12 cellular contexts compared by ENCODE assay signal in the genomic region with DNA sequence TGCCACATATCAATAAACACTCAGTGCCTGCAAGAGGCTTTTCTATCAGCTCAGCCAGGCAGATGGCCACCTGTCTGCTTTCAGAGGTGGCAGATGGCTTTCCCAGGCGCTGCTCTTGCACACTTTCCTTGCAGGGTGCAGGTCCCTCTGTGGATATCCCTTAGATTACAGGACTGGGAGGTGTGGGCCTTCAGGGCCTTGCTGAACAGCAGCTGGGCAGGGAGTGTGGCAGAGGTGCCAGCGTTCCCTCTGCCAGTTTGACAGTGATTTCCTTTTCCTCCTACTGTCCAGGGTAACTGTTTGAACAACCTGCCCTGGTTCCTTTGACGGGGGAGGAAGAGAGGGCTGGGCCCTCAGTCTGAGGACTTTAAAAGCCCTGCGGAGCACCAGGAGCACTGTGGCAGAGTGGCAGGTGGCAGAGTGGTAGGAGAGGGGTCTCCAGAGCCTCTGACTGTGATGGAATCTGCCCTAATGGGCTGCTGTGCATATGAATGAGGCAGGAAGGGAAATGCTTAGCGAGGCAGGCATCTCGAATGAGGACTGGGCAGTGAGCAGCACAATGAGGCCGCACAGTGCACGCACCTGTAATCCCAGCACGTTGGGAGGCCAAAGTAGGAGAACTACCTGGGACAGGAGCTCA. TPM values are rescaled to one million over a fixed set of nuclear protein-coding genes. Genes with fewer than 3 reads are reported as not detected.
DNase-seq lines count a peak whose midpoint lies in the region; TF ChIP-seq lines count a peak whose summit lies in the region.
"Had no signal": no experiment of that assay in that cellular context is flagged by ENCODE, and none has a peak within 500 bp of the region (broad histone marks: within the 10 kb centered on the region; RNA-seq: fewer than 3 reads in every experiment).

No MANE protein-coding gene starts in this region.

- H4K91ac ChIP-seq in H9 (ENCODE audit: insufficient read length, low read depth, low read length) (peak overlapping the region; percentile 37), neuronal stem cell (ENCODE audit: low read depth, low read length, poor library complexity) (no peak overlapping the region)

- H3K56ac ChIP-seq in H9 (ENCODE audit: insufficient read length, low read depth, low read length): no peak overlapping the region

- H2AFZ ChIP-seq in H9 (ENCODE audit: low read length) (no peak overlapping the region), neuronal stem cell (ENCODE audit: low read length) (no peak overlapping the region), MM.1S (ENCODE audit: low read length) (no peak overlapping the region)

- H3K4me3 ChIP-seq in ectodermal cell (ENCODE audit: insufficient read depth, low read depth, low read length) (no peak overlapping the region), neuronal stem cell (ENCODE audit: low read length in 2 of 2) (no peak overlapping the region), MM.1S (ENCODE audit: low read length) (no peak overlapping the region)
- H3K4me3 ChIP-seq: SJSA1 had no signal

- H3K18ac ChIP-seq in H9 (ENCODE audit: insufficient read length, low read depth, low read length): no peak overlapping the region
- H3K18ac ChIP-seq in neuronal stem cell (ENCODE audit: low read length): peak overlapping the region; percentile 2

- H3K4me1 Mint-ChIP-seq in H9 (peaks cover 62 to 64% of the 10 kb centered on the region in 2 experiments), Calu3 (ENCODE audit: low read depth, unreplicated experiment) (no peaks in the 10 kb centered on the region)
- H3K4me1 Mint-ChIP-seq in activated CD4-positive, alpha-beta memory T cell treated with anti-CD3 and anti-CD28 coated beads for 36 hours (ENCODE audit: low read depth): peaks cover 14% of the 10 kb centered on the region

- H3K36me3 Mint-ChIP-seq in H9 (ENCODE audit: insufficient read depth in 1 of 3, low read depth in 3 of 3): no peaks in the 10 kb centered on the region
- no peaks in the 10 kb centered on the region for H3K36me3 Mint-ChIP-seq in Calu3 (ENCODE audit: insufficient read depth, unreplicated experiment)
- no peaks in the 10 kb centered on the region for H3K36me3 Mint-ChIP-seq in activated CD4-positive, alpha-beta memory T cell treated with anti-CD3 and anti-CD28 coated beads for 36 hours

- no peaks in the 10 kb centered on the region; the same call in 1 of the 2 replicates for H3F3A ChIP-seq in MM.1S (ENCODE audit: insufficient read depth, low read length)

- H3K9me3 ChIP-seq in H9 (ENCODE audit: control insufficient read depth, low read depth, low read length) (no peaks in the 10 kb centered on the region), ectodermal cell (ENCODE audit: control insufficient read depth, low read length) (no peaks in the 10 kb centered on the region), neuronal stem cell (replicated peaks in 1 of 2; ENCODE audit: control insufficient read depth in 2 of 2, insufficient read depth in 1 of 2, low read depth in 1 of 2, low read length in 2 of 2) (no peaks in the 10 kb centered on the region), MM.1S (replicated peaks; ENCODE audit: insufficient read depth, low read length) (no peaks in the 10 kb centered on the region)
- H3K9me3 ChIP-seq: SJSA1 had no signal

- no peak overlapping the region for H2BK20ac ChIP-seq in H9 (ENCODE audit: low read depth, low read length, poor library complexity, severe bottlenecking)

- no peak overlapping the region for H3K23ac ChIP-seq in H9 (ENCODE audit: insufficient read length, low read depth, low read length)
- H3K23ac ChIP-seq in neuronal stem cell (ENCODE audit: low read depth, low read length, poor library complexity): no peak overlapping the region

- no peak overlapping the region for H2BK15ac ChIP-seq in H9 (ENCODE audit: low read depth, low read length)
- no peak overlapping the region for H2BK15ac ChIP-seq in neuronal stem cell (ENCODE audit: low read length)

- H3K9me3 Mint-ChIP-seq in H9 (no peaks in the 10 kb centered on the region), Calu3 (ENCODE audit: low read depth, unreplicated experiment) (no peaks in the 10 kb centered on the region)
- no peaks in the 10 kb centered on the region for H3K9me3 Mint-ChIP-seq in activated CD4-positive, alpha-beta memory T cell treated with anti-CD3 and anti-CD28 coated beads for 36 hours

- no TSS peak for BruUV-seq in Calu3 (replicated peaks; lab: Mats Ljungman, UMichigan)

- WGBS in H9 (ENCODE audit: extremely low coverage, insufficient read length, low lambda C conversion rate): no CpG with 5 or more reads among the region's 9 CpGs
- WGBS in ectodermal cell, 2 experiments: 38 to 39% methylated on average over 9 of the region's 9 CpGs
- no CpG with 5 or more reads among the region's 9 CpGs for WGBS in neuronal stem cell (ENCODE audit: extremely low coverage in 2 of 2, insufficient read length in 2 of 2, insufficient replicate concordance in 1 of 2), 2 donors

- no peaks in the 10 kb centered on the region for H3K9me2 ChIP-seq in MM.1S (replicated peaks; ENCODE audit: insufficient read depth, low read length)

- no peak overlapping the region for H2BK120ac ChIP-seq in H9 (ENCODE audit: low read depth, low read length, poor library complexity, severe bottlenecking)
- no peak overlapping the region for H2BK120ac ChIP-seq in neuronal stem cell (ENCODE audit: low read depth, low read length)

- H3K4me1 ChIP-seq in H9 (ENCODE audit: insufficient read depth, low read length) (peaks cover 33% of the 10 kb centered on the region), ectodermal cell (ENCODE audit: control insufficient read depth, insufficient read depth, low read length) (peaks cover 15% of the 10 kb centered on the region), neuronal stem cell (ENCODE audit: control insufficient read depth in 2 of 2, insufficient read depth in 1 of 2, low read depth in 1 of 2, low read length in 2 of 2) (peaks cover 3 to 16% of the 10 kb centered on the region in 2 donors), MM.1S (ENCODE audit: low read length) (peaks cover 7% of the 10 kb centered on the region; the same call in 1 of the 2 replicates)

- H3T11ph ChIP-seq in H9 (ENCODE audit: low read length): no peak overlapping the region

- H3K23me2 ChIP-seq in H9 (ENCODE audit: insufficient read length, low read depth, low read length, poor library complexity, severe bottlenecking): no peaks in the 10 kb centered on the region

- H4K5ac ChIP-seq in H9 (ENCODE audit: insufficient read length, low read depth, low read length): no peak overlapping the region

- POLR2A ChIA-PET in activated CD4-positive, alpha-beta memory T cell treated with anti-CD3 and anti-CD28 coated beads for 36 hours (lab: Charles Lee): no interaction called here

- CTCF ChIA-PET in Calu3 (lab: Charles Lee): no interaction called here
- CTCF ChIA-PET in activated CD4-positive, alpha-beta memory T cell treated with anti-CD3 and anti-CD28 coated beads for 36 hours (lab: Charles Lee): no interaction called here

- peak overlapping the region; percentile 18 for H3K4me2 ChIP-seq in H9 (ENCODE audit: insufficient read depth, insufficient read length, low read length)
- no peak overlapping the region for H3K4me2 ChIP-seq in neuronal stem cell (ENCODE audit: insufficient read depth, low read length, poor library complexity, severe bottlenecking)
- no peak overlapping the region for H3K4me2 ChIP-seq in MM.1S (ENCODE audit: low read depth, low read length)

- H3K27ac ChIP-seq in H9 (ENCODE audit: insufficient read length, low read depth, low read length) (peak overlapping the region; percentile 62), ectodermal cell (ENCODE audit: insufficient read depth, low read depth, low read length, poor library complexity, severe bottlenecking) (peak overlapping the region; percentile 67), neuronal stem cell (replicated peaks; ENCODE audit: low read length) (no peak overlapping the region), MM.1S (ENCODE audit: low read length) (no peak overlapping the region)
- H3K27ac ChIP-seq: SJSA1 had no signal

- H3K79me2 ChIP-seq in H9 (ENCODE audit: insufficient read depth, low read length) (peaks cover 9% of the 10 kb centered on the region; the same call in 1 of the 2 replicates), MM.1S (ENCODE audit: low read length) (peaks cover 95% of the 10 kb centered on the region)

- H2BK5ac ChIP-seq in H9 (ENCODE audit: insufficient read length, low read length) (no peak overlapping the region), neuronal stem cell (ENCODE audit: low read length) (peak overlapping the region; percentile 33)

- H3K9ac ChIP-seq in H9 (ENCODE audit: extremely low read depth, insufficient read length, low read length): no peak overlapping the region
- no peak overlapping the region for H3K9ac ChIP-seq in neuronal stem cell (ENCODE audit: low read depth, low read length, poor library complexity)
- H3K9ac ChIP-seq in MM.1S (ENCODE audit: low read length): no peak overlapping the region

- H4K20me1 ChIP-seq in H9 (ENCODE audit: control insufficient read depth, insufficient read depth, insufficient read length) (no peaks in the 10 kb centered on the region), MM.1S (ENCODE audit: insufficient read depth, low read length) (0 out of 2 replicates have a peak, but pooled peaks cover 10% of the 10 kb centered on the region)

- H3K27me3 Mint-ChIP-seq in H9 (ENCODE audit: low read depth) (no peaks in the 10 kb centered on the region), Calu3 (ENCODE audit: unreplicated experiment) (no peaks in the 10 kb centered on the region)
- H3K27me3 Mint-ChIP-seq in activated CD4-positive, alpha-beta memory T cell treated with anti-CD3 and anti-CD28 coated beads for 36 hours: no peaks in the 10 kb centered on the region
- H3K27me3 Mint-ChIP-seq: stimulated activated naive B cell treated with anti-CD40 and anti-IgM and Interleukin-4, amounts not matched to agents 10 μg/mL and 1 μg/mL and 100 μg/mL, for 72 hours had no signal

- no peak overlapping the region for H2BK12ac ChIP-seq in H9 (ENCODE audit: insufficient read length, low read depth, low read length)
- no peak overlapping the region for H2BK12ac ChIP-seq in neuronal stem cell (ENCODE audit: low read length)

- H3K14ac ChIP-seq in H9 (ENCODE audit: insufficient read depth, low read length): peak overlapping the region; percentile 64
- H3K14ac ChIP-seq in neuronal stem cell (ENCODE audit: low read length): no peak overlapping the region

- peak; percentile 86 for DNase-seq in H9
- DNase-seq in NCI-H446 treated with DMSO at 0.1 percent for 48 hours (lab: John Stamatoyannopoulos, UW): peak; percentile 13
- no peak for DNase-seq in neuronal stem cell (ENCODE audit: low spot score)
- DNase-seq in Calu3: no peak
- no peak for DNase-seq in activated CD4-positive, alpha-beta memory T cell treated with anti-CD3 and anti-CD28 coated beads for 36 hours
- DNase-seq in MM.1S: no peak
- DNase-seq in epidermal melanocyte (ENCODE audit: insufficient read length, low spot score): no peak
- DNase-seq: DMS79 treated with DMSO at 0.1 percent for 48 hours; NCI-H1930; stimulated activated naive B cell treated with anti-CD40 and anti-IgM and Interleukin-4, amounts not matched to agents 10 μg/mL and 1 μg/mL and 100 μg/mL, for 72 hours had no signal

- peaks cover 15% of the 10 kb centered on the region for H3K79me1 ChIP-seq in H9 (ENCODE audit: insufficient read depth, low read depth, low read length, poor library complexity, severe bottlenecking)
- H3K79me1 ChIP-seq in neuronal stem cell (ENCODE audit: low read depth, low read length): peaks cover 10% of the 10 kb centered on the region

- H3K4me3 Mint-ChIP-seq in H9 (peak overlapping the region; percentile 5 to 7; a peak in 3 of 5 replicates), Calu3 (ENCODE audit: low read depth, unreplicated experiment) (no peak overlapping the region)
- H3K4me3 Mint-ChIP-seq in activated CD4-positive, alpha-beta memory T cell treated with anti-CD3 and anti-CD28 coated beads for 36 hours: no peak overlapping the region
- H3K4me3 Mint-ChIP-seq: stimulated activated naive B cell treated with anti-CD40 and anti-IgM and Interleukin-4, amounts not matched to agents 10 μg/mL and 1 μg/mL and 100 μg/mL, for 72 hours had no signal

- TF ChIP-seq CTCF in H9 (conservative IDR thresholded peaks at IDR 0.05): no peak
- no peak for TF ChIP-seq CTCF in Calu3 (IDR thresholded peaks at IDR 0.05; ENCODE audit: unreplicated experiment)
- no peak for TF ChIP-seq CTCF in MM.1S (IDR thresholded peaks at IDR 0.05; ENCODE audit: low read length)

- no peak overlapping the region for H2AK5ac ChIP-seq in H9 (ENCODE audit: insufficient read length, low read length)
- no peak overlapping the region for H2AK5ac ChIP-seq in neuronal stem cell (ENCODE audit: low read depth, low read length)

- intact Hi-C loops in Calu3 (cut with micrococcal nuclease; ENCODE audit: unreplicated experiment): no loop called here
- intact Hi-C loops in activated CD4-positive, alpha-beta memory T cell treated with anti-CD3 and anti-CD28 coated beads for 36 hours (cut with micrococcal nuclease): no loop called here

- H3K36me3 ChIP-seq in ectodermal cell (ENCODE audit: control insufficient read depth, insufficient read depth, low read length): no peaks in the 10 kb centered on the region
- H3K36me3 ChIP-seq in neuronal stem cell (replicated peaks in 1 of 2; ENCODE audit: control insufficient read depth in 2 of 2, insufficient read depth in 2 of 2, low read length in 2 of 2): no peaks in the 10 kb centered on the region
- H3K36me3 ChIP-seq in MM.1S (replicated peaks; ENCODE audit: insufficient read depth, low read length): no peaks in the 10 kb centered on the region

- H3K27me3 ChIP-seq in H9 (ENCODE audit: insufficient read depth, low read length) (no peaks in the 10 kb centered on the region), ectodermal cell (ENCODE audit: control insufficient read depth, insufficient read depth, low read length, poor library complexity, severe bottlenecking) (no peaks in the 10 kb centered on the region), neuronal stem cell (ENCODE audit: control insufficient read depth in 3 of 3, insufficient read depth in 3 of 3, low read depth in 1 of 3, low read length in 3 of 3) (no peaks in the 10 kb centered on the region), MM.1S (replicated peaks; ENCODE audit: insufficient read depth, low read length) (no peaks in the 10 kb centered on the region)
- H3K27me3 ChIP-seq: SJSA1 had no signal

- no peak overlapping the region for H4K8ac ChIP-seq in H9 (replicated peaks; ENCODE audit: insufficient read length, low read depth, low read length)
- no peak overlapping the region for H4K8ac ChIP-seq in neuronal stem cell (ENCODE audit: low read depth, low read length)

- peak overlapping the region; percentile 89 to 95 (median 91) for H3K27ac Mint-ChIP-seq in H9
- no peak overlapping the region for H3K27ac Mint-ChIP-seq in Calu3 (ENCODE audit: unreplicated experiment)
- no peak overlapping the region for H3K27ac Mint-ChIP-seq in activated CD4-positive, alpha-beta memory T cell treated with anti-CD3 and anti-CD28 coated beads for 36 hours
- H3K27ac Mint-ChIP-seq: stimulated activated naive B cell treated with anti-CD40 and anti-IgM and Interleukin-4, amounts not matched to agents 10 μg/mL and 1 μg/mL and 100 μg/mL, for 72 hours had no signal

- H3K4ac ChIP-seq in H9 (ENCODE audit: low read depth, low read length) (no peak overlapping the region), neuronal stem cell (ENCODE audit: low read length) (no peak overlapping the region)

RNA-seq across cellular contexts. Expression of gene ABHD12, which starts 34.2 kb away (rescaled TPM):
- 54.4 and 56.6 TPM in 2 replicates for total RNA-seq in H9 (2021)
- polyA plus RNA-seq in ectodermal cell (2013, experiment 1 of 4): 43.6 TPM
- polyA plus RNA-seq in ectodermal cell (2013, experiment 2 of 4): 44.7 TPM
- 37.0 TPM for polyA plus RNA-seq in ectodermal cell (2013, experiment 3 of 4)
- 33.2 TPM for polyA plus RNA-seq in ectodermal cell (2013, experiment 4 of 4)
- 24.8 TPM for polyA plus RNA-seq in neuronal stem cell (2013, experiment 1 of 2)
- polyA plus RNA-seq in neuronal stem cell (2013, experiment 2 of 2): 27.3 TPM
- 16.7 and 21.3 TPM in 2 replicates for total RNA-seq in Calu3 (2022)
- total RNA-seq in activated CD4-positive, alpha-beta memory T cell treated with anti-CD3 and anti-CD28 coated beads for 36 hours: 10 to 100 TPM; 22.3 to 24.1 TPM

RNA-seq across cellular contexts. Expression of gene GINS1, which starts 51.1 kb away (rescaled TPM):
- total RNA-seq in H9 (2021): 74.3 and 74.5 TPM in 2 replicates
- polyA plus RNA-seq in ectodermal cell (2013, experiment 1 of 4): 57.6 TPM
- 53.0 TPM for polyA plus RNA-seq in ectodermal cell (2013, experiment 2 of 4)
- 30.9 TPM for polyA plus RNA-seq in ectodermal cell (2013, experiment 3 of 4)
- polyA plus RNA-seq in ectodermal cell (2013, experiment 4 of 4): 29.9 TPM
- polyA plus RNA-seq in neuronal stem cell (2013, experiment 1 of 2): 30.1 TPM
- 30.6 TPM for polyA plus RNA-seq in neuronal stem cell (2013, experiment 2 of 2)
- total RNA-seq in Calu3 (2022): 9.6 and 10.3 TPM in 2 replicates
- 10 to 100 TPM; 31.5 to 32.3 TPM for total RNA-seq in activated CD4-positive, alpha-beta memory T cell treated with anti-CD3 and anti-CD28 coated beads for 36 hours

Comparison
In these comparisons a context has a peak if more than half of its experiments do, and no peak if none do; other contexts are left out.
1. DNase-seq: peak in H9 (single experiment) and NCI-H446 treated with DMSO at 0.1 percent for 48 hours (single experiment); none in neuronal stem cell (single experiment), Calu3 (single experiment), activated CD4-positive, alpha-beta memory T cell treated with anti-CD3 and anti-CD28 coated beads for 36 hours (single experiment), MM.1S (single experiment) and epidermal melanocyte (single experiment).
2. H3K27ac ChIP-seq: peak in H9 (single experiment) and ectodermal cell (single experiment); none in neuronal stem cell (single experiment) and MM.1S (single experiment).
3. H3K27ac Mint-ChIP-seq: peak in H9 (3 of 3); none in Calu3 (single experiment) and activated CD4-positive, alpha-beta memory T cell treated with anti-CD3 and anti-CD28 coated beads for 36 hours (single experiment).
4. H3K4me3 Mint-ChIP-seq: peak in H9 (2 of 2); none in Calu3 (single experiment) and activated CD4-positive, alpha-beta memory T cell treated with anti-CD3 and anti-CD28 coated beads for 36 hours (single experiment).